16 cellular contexts compared by ENCODE assay signal in genomic region chr5:177185993-177186392, GRCh38. TPM values are rescaled to one million over a fixed set of nuclear protein-coding genes. Genes with fewer than 3 reads are reported as not detected.
A peak's percentile ranks its signal among the peaks of the same experiment; 100 is the strongest.
DNase-seq lines count a peak whose midpoint lies in the region; ATAC-seq and TF ChIP-seq lines count a peak whose summit lies in the region.
"Had no signal": no experiment of that assay in that cellular context is flagged by ENCODE, and none has a peak within 500 bp of the region (broad histone marks: within the 10 kb centered on the region; RNA-seq: fewer than 3 reads in every experiment).

No MANE protein-coding gene starts in this region.

- H3K4me2 ChIP-seq in GM23338, result no peak overlapping the region

- TF ChIP-seq POLR2A in thyroid gland (IDR thresholded peaks at IDR 0.05), result no peak
- no peak for TF ChIP-seq POLR2A in uterus (IDR thresholded peaks at IDR 0.05)

- no peaks in the 10 kb centered on the region for H3K27me3 ChIP-seq in GM23338 (ENCODE audit: insufficient read depth)
- H3K27me3 ChIP-seq in thyroid gland, result no peaks in the 10 kb centered on the region
- no peaks in the 10 kb centered on the region for H3K27me3 ChIP-seq in uterus

- POLR2A ChIA-PET in WTC11 (lab: Charles Lee), result no interaction called here

- H3K79me2 ChIP-seq in GM23338 (replicated peaks; ENCODE audit: insufficient read depth), result peaks cover 96% of the 10 kb centered on the region

- no peak for TF ChIP-seq CTCF in GM23338 (conservative IDR thresholded peaks at IDR 0.05; ENCODE audit: low read depth in 2 of 2)
- no peak for TF ChIP-seq CTCF in WTC11 (IDR thresholded peaks at IDR 0.05)
- no peak for TF ChIP-seq CTCF in thyroid gland (IDR thresholded peaks at IDR 0.05)
- TF ChIP-seq CTCF in mucosa of descending colon (IDR thresholded peaks at IDR 0.05), result no peak
- no peak for TF ChIP-seq CTCF in uterus (IDR thresholded peaks at IDR 0.05)

- H3K27ac ChIP-seq in GM23338 (ENCODE audit: low read depth) (peak overlapping the region; percentile 73; the same call in 1 of the 2 replicates), thyroid gland (peak overlapping the region; percentile 35 to 51 (median 43)), uterus (no peak overlapping the region)

- no peaks in the 10 kb centered on the region for H3K9me2 ChIP-seq in GM23338 (ENCODE audit: insufficient read depth)

- intact Hi-C loops in thyroid gland (cut with DNase I) (no loop called here), mucosa of descending colon (cut with DNase I, micrococcal nuclease) (no loop called here), uterus (cut with DNase I; ENCODE audit: low total_unique reads) (no loop called here)

- H3K27me3 Mint-ChIP-seq in GM23338 (ENCODE audit: insufficient read depth, low read depth, poor library complexity), result no peaks in the 10 kb centered on the region
- H3K27me3 Mint-ChIP-seq in WTC11 (ENCODE audit: low read depth), result no peaks in the 10 kb centered on the region

- H3K27ac Mint-ChIP-seq in GM23338 (no peak overlapping the region), WTC11 (no peak overlapping the region)

- H3K4me3 Mint-ChIP-seq in GM23338 (no peak overlapping the region), WTC11 (no peak overlapping the region)
- H3K4me3 Mint-ChIP-seq: CD8-positive, alpha-beta T cell; HFFc6 had no signal

- H3F3A ChIP-seq in GM23338 (replicated peaks; ENCODE audit: low read depth), result peaks cover 11% of the 10 kb centered on the region

- CTCF ChIA-PET in WTC11 (lab: Charles Lee), result no interaction called here

- H3K4me3 ChIP-seq in GM23338, result no peak overlapping the region
- H3K4me3 ChIP-seq in thyroid gland (replicated peaks in 1 of 3), result no peak overlapping the region
- H3K4me3 ChIP-seq in mucosa of descending colon, result no peak overlapping the region
- no peak overlapping the region for H3K4me3 ChIP-seq in uterus
- H3K4me3 ChIP-seq: HAP-1 had no signal

- peaks cover 22% of the 10 kb centered on the region; the same call in 2 of the 3 replicates for H3K36me3 Mint-ChIP-seq in GM23338 (ENCODE audit: low read depth)
- H3K36me3 Mint-ChIP-seq in WTC11, result peaks cover 2% of the 10 kb centered on the region; the same call in 1 of the 2 replicates

- 79 to 80% methylated on average over 2 of the region's 2 CpGs for WGBS in thyroid gland, 2 donors

- H3K4me1 Mint-ChIP-seq in GM23338 (peaks cover 13% of the 10 kb centered on the region; the same call in 2 of the 3 replicates), WTC11 (peaks cover 14% of the 10 kb centered on the region)

- DNase-seq in NCI-H82 (lab: John Stamatoyannopoulos, UW) (peak; percentile 6), NCI-H82 treated with DMSO at 0.1 percent for 48 hours (lab: John Stamatoyannopoulos, UW; ENCODE audit: unreplicated experiment) (no peak), GM23338 (ENCODE audit: low spot score) (no peak), WTC11 (ENCODE audit: low spot score) (no peak), thyroid gland (no peak), mucosa of descending colon (no peak), uterus (no peak)
- DNase-seq: C1 segment of cervical spinal cord; Calu3; CD8-positive, alpha-beta T cell; DMS53; DMS79 treated with DMSO at 0.1 percent for 48 hours; GF-D8; GOT3; HFFc6 had no signal

- H3K9me3 Mint-ChIP-seq in GM23338 (no peaks in the 10 kb centered on the region), WTC11 (no peaks in the 10 kb centered on the region)
- H3K9me3 Mint-ChIP-seq: CD8-positive, alpha-beta T cell; HFFc6 had no signal

- H3K36me3 ChIP-seq in GM23338 (ENCODE audit: insufficient read depth), result no peaks in the 10 kb centered on the region
- no peaks in the 10 kb centered on the region for H3K36me3 ChIP-seq in thyroid gland
- no peaks in the 10 kb centered on the region for H3K36me3 ChIP-seq in mucosa of descending colon (ENCODE audit: low read depth)
- H3K36me3 ChIP-seq in uterus, result no peaks in the 10 kb centered on the region

- H3K4me1 ChIP-seq in GM23338 (ENCODE audit: insufficient read depth) (0 out of 2 replicates have a peak, but pooled peaks cover 2% of the 10 kb centered on the region), thyroid gland (peaks cover 20 to 47% of the 10 kb centered on the region in 2 donors), mucosa of descending colon (ENCODE audit: low read depth) (no peaks in the 10 kb centered on the region), uterus (peaks cover 0 to 5% of the 10 kb centered on the region in 2 donors)

- H3K9me3 ChIP-seq in thyroid gland, result no peaks in the 10 kb centered on the region
- H3K9me3 ChIP-seq in mucosa of descending colon, result no peaks in the 10 kb centered on the region
- no peaks in the 10 kb centered on the region for H3K9me3 ChIP-seq in uterus
- H3K9me3 ChIP-seq: HAP-1 had no signal

- H4K20me1 ChIP-seq in GM23338 (replicated peaks; ENCODE audit: insufficient read depth), result peaks cover 50% of the 10 kb centered on the region

- H2AFZ ChIP-seq in GM23338, result no peak overlapping the region

- no peak for ATAC-seq in GM23338
- no peak for ATAC-seq in WTC11
- no peak for ATAC-seq in mucosa of descending colon
- ATAC-seq: CD8-positive, alpha-beta T cell had no signal

TF ChIP-seq in GM23338, 12 proteins besides CTCF, POLR2A, EP300 and RAD21 (continues in another document):
- no peak for TF ChIP-seq ZNF114 (CRISPR knock-in tag; IDR thresholded peaks at IDR 0.05)

TF ChIP-seq in WTC11, 78 proteins besides CTCF, POLR2A, EP300 and RAD21:
- TF ChIP-seq HMGA2 (CRISPR knock-in tag; IDR thresholded peaks at IDR 0.05), result peak; percentile 72
- no peak for TF ChIP-seq GRHL2 (CRISPR knock-in tag; IDR thresholded peaks at IDR 0.05; ENCODE audit: insufficient replicate concordance, severe bottlenecking)

RNA-seq across cellular contexts. Expression of gene NSD1, which starts 52.4 kb away (rescaled TPM):
- total RNA-seq in GM23338 (2014; rRNA removed; shearing (Covaris generic)), result 85.9 and 106 TPM in 2 replicates
- polyA plus RNA-seq in GM23338 (2016; fragmentation: Nextera tagmentation; extraction: Ambion mirVana), result 82.5 and 96.4 TPM in 2 replicates
- total RNA-seq in WTC11 (2021) (144 to 153 TPM (median 148 TPM) in 3 replicates), thyroid gland (100 to 1,000 TPM in 1 of 4 donors, 10 to 100 TPM in 3; 61.9 to 114 (median 73.9) TPM), mucosa of descending colon (100 to 1,000 TPM in 1 of 3 donors, 10 to 100 TPM in 2; 59.3 to 103 (median 69.7) TPM), uterus (100 to 1,000 TPM in 2 of 4 donors, 10 to 100 TPM in 2; 24.1 to 132 (median 64.6) TPM)

Comparison
In these comparisons a context has a peak if more than half of its experiments do, and no peak if none do; other contexts are left out.
1. H3K27ac ChIP-seq: peak in GM23338 (single experiment) and thyroid gland (3 of 3); none in uterus (0 of 2).